1 cellular context compared by ENCODE assay signal in genomic region chr15:88634449-88634848, GRCh38.
TF ChIP-seq lines count a peak whose summit lies in the region.

No MANE protein-coding gene starts in this region.

TF ChIP-seq in HEK293, 187 proteins besides CTCF, POLR2A, EP300 and RAD21:
- TF ChIP-seq PRDM10 (tag by site-specific recombination; IDR thresholded peaks at IDR 0.05) (peak; percentile 71), ZNF362 (tag by site-specific recombination; IDR thresholded peaks at IDR 0.05) (no peak)
